ENCODE assay signal across 8 cellular contexts in the genomic region with DNA sequence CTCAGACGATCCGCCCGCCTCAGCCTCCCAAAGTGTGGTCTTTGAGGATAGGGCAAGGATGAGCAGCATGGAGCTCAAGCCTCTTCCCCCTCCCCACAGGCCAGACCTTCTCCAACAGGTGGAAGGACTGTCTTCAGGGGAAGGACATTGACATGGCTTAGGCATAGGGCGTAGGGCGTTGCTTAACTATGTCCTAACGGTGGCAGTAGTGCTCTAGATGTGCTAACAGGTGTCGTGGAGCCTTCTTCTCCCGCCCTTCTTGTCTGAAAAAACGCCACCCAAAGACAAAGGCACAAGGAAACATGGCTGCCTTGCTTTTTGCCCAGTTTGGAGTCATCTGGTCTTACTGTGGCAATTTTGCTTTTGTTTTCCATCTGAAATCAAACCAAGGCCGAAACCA.
DNase-seq lines count a peak whose midpoint lies in the region; ATAC-seq and TF ChIP-seq lines count a peak whose summit lies in the region.

No MANE protein-coding gene starts in this region.

- no CpG with 5 or more reads among the region's 10 CpGs for WGBS in neuronal stem cell (ENCODE audit: extremely low coverage in 2 of 2, insufficient read length in 2 of 2, insufficient replicate concordance in 1 of 2), 2 donors

- no peak overlapping the region for H3K27ac ChIP-seq in ascending aorta
- no peak overlapping the region for H3K27ac ChIP-seq in neuronal stem cell (replicated peaks; ENCODE audit: low read length)

- no peak overlapping the region for H2BK15ac ChIP-seq in neuronal stem cell (ENCODE audit: low read length)

- H3K4ac ChIP-seq in neuronal stem cell (ENCODE audit: low read length): no peak overlapping the region

- no peaks in the 10 kb centered on the region for H3K36me3 ChIP-seq in ascending aorta
- peaks cover 17 to 70% of the 10 kb centered on the region in 2 donors for H3K36me3 ChIP-seq in neuronal stem cell (replicated peaks in 1 of 2; ENCODE audit: control insufficient read depth in 2 of 2, insufficient read depth in 2 of 2, low read length in 2 of 2)

- H3K9me3 ChIP-seq in ascending aorta (no peaks in the 10 kb centered on the region), neuronal stem cell (replicated peaks in 1 of 2; ENCODE audit: control insufficient read depth in 2 of 2, insufficient read depth in 1 of 2, low read depth in 1 of 2, low read length in 2 of 2) (no peaks in the 10 kb centered on the region)

- no peak overlapping the region for H3K4me3 Mint-ChIP-seq in activated CD4-positive, alpha-beta T cell treated with anti-CD3 and anti-CD28 coated beads, Interleukin-2, amount 10 ng/mL, durations not matched to agents 7 days and 5 days

- no peak overlapping the region for H2BK120ac ChIP-seq in neuronal stem cell (ENCODE audit: low read depth, low read length)

- intact Hi-C loops in ascending aorta (cut with DNase I): loop anchor here (1.0 to 5.0 kb wide), 3 partner anchors 23 to 54 kb away; no protein-coding TSS in a partner anchor

- H2BK5ac ChIP-seq in neuronal stem cell (ENCODE audit: low read length): no peak overlapping the region

- no peak overlapping the region for H4K91ac ChIP-seq in neuronal stem cell (ENCODE audit: low read depth, low read length, poor library complexity)

- DNase-seq in ascending aorta (ENCODE audit: low spot score in 2 of 2) (peak; percentile 35 to 93), neuronal stem cell (ENCODE audit: low spot score) (no peak), NCI-H1105 treated with DMSO at 0.1 percent for 48 hours (lab: John Stamatoyannopoulos, UW) (no peak), NCI-H748 (lab: John Stamatoyannopoulos, UW; ENCODE audit: unreplicated experiment) (no peak)
- DNase-seq in activated CD4-positive, alpha-beta T cell treated with anti-CD3 and anti-CD28 coated beads, Interleukin-2, amount 10 ng/mL, durations not matched to agents 7 days and 5 days: no peak

- H3K4me1 ChIP-seq in ascending aorta: no peaks in the 10 kb centered on the region
- no peaks in the 10 kb centered on the region for H3K4me1 ChIP-seq in neuronal stem cell (ENCODE audit: control insufficient read depth in 2 of 2, insufficient read depth in 1 of 2, low read depth in 1 of 2, low read length in 2 of 2)

- peak overlapping the region; percentile 24 to 60 for H3K4me3 ChIP-seq in ascending aorta
- H3K4me3 ChIP-seq in neuronal stem cell (ENCODE audit: low read length in 2 of 2): peak overlapping the region in 1 of 2 donors; percentile 16

- peak overlapping the region; percentile 74 for H2AFZ ChIP-seq in neuronal stem cell (ENCODE audit: low read length)

- no peak overlapping the region for H3K18ac ChIP-seq in neuronal stem cell (ENCODE audit: low read length)

- CTCF ChIA-PET in activated CD4-positive, alpha-beta T cell treated with anti-CD3 and anti-CD28 coated beads, Interleukin-2, amount 10 ng/mL, durations not matched to agents 7 days and 5 days (lab: Charles Lee): interaction anchor here (0.6 to 2.8 kb wide), 25 partner anchors 14 to 1280 kb away, joined by 3 to 12 read pairs (median 4); no protein-coding TSS in a partner anchor

- ATAC-seq in GM18508 (IDR thresholded peaks at IDR 0.05; ENCODE audit: insufficient read depth, unreplicated experiment) (peak; percentile 42), HG03095 (IDR thresholded peaks at IDR 0.05; ENCODE audit: unreplicated experiment) (peak; percentile 74), HG03280 (IDR thresholded peaks at IDR 0.05; ENCODE audit: unreplicated experiment) (no peak)

- no peak overlapping the region for H2BK12ac ChIP-seq in neuronal stem cell (ENCODE audit: low read length)

- H4K8ac ChIP-seq in neuronal stem cell (ENCODE audit: low read depth, low read length): no peak overlapping the region

- TF ChIP-seq CTCF in ascending aorta (IDR thresholded peaks at IDR 0.05): peak; percentile 44 to 67 (median 60)

- H2AK5ac ChIP-seq in neuronal stem cell (ENCODE audit: low read depth, low read length): no peak overlapping the region

- H3K27ac Mint-ChIP-seq in activated CD4-positive, alpha-beta T cell treated with anti-CD3 and anti-CD28 coated beads, Interleukin-2, amount 10 ng/mL, durations not matched to agents 7 days and 5 days: no peak overlapping the region

- no peak overlapping the region for H3K9ac ChIP-seq in neuronal stem cell (ENCODE audit: low read depth, low read length, poor library complexity)

- no peak overlapping the region for H3K14ac ChIP-seq in neuronal stem cell (ENCODE audit: low read length)

- H3K23ac ChIP-seq in neuronal stem cell (ENCODE audit: low read depth, low read length, poor library complexity): no peak overlapping the region

- H3K27me3 ChIP-seq in ascending aorta (no peaks in the 10 kb centered on the region), neuronal stem cell (ENCODE audit: control insufficient read depth in 3 of 3, insufficient read depth in 3 of 3, low read depth in 1 of 3, low read length in 3 of 3) (no peaks in the 10 kb centered on the region)

- POLR2A ChIA-PET in activated CD4-positive, alpha-beta T cell treated with anti-CD3 and anti-CD28 coated beads, Interleukin-2, amount 10 ng/mL, durations not matched to agents 7 days and 5 days (lab: Charles Lee): no interaction called here

- H3K27me3 Mint-ChIP-seq in activated CD4-positive, alpha-beta T cell treated with anti-CD3 and anti-CD28 coated beads, Interleukin-2, amount 10 ng/mL, durations not matched to agents 7 days and 5 days: no peaks in the 10 kb centered on the region

- H3K9me3 Mint-ChIP-seq in activated CD4-positive, alpha-beta T cell treated with anti-CD3 and anti-CD28 coated beads, Interleukin-2, amount 10 ng/mL, durations not matched to agents 7 days and 5 days: no peaks in the 10 kb centered on the region

- H3K79me1 ChIP-seq in neuronal stem cell (ENCODE audit: low read depth, low read length): peaks cover 2% of the 10 kb centered on the region

- H3K4me2 ChIP-seq in neuronal stem cell (ENCODE audit: insufficient read depth, low read length, poor library complexity, severe bottlenecking): no peak overlapping the region

- no peaks in the 10 kb centered on the region for H3K4me1 Mint-ChIP-seq in activated CD4-positive, alpha-beta T cell treated with anti-CD3 and anti-CD28 coated beads, Interleukin-2, amount 10 ng/mL, durations not matched to agents 7 days and 5 days

- peaks cover 24% of the 10 kb centered on the region for H3K36me3 Mint-ChIP-seq in activated CD4-positive, alpha-beta T cell treated with anti-CD3 and anti-CD28 coated beads, Interleukin-2, amount 10 ng/mL, durations not matched to agents 7 days and 5 days (ENCODE audit: low read depth)

Comparison
In these comparisons a context has a peak if more than half of its experiments do, and no peak if none do; other contexts are left out.
1. DNase-seq: peak in ascending aorta (2 of 2); none in neuronal stem cell (single experiment), NCI-H1105 treated with DMSO at 0.1 percent for 48 hours (single experiment), activated CD4-positive, alpha-beta T cell treated with anti-CD3 and anti-CD28 coated beads, Interleukin-2, amount 10 ng/mL, durations not matched to agents 7 days and 5 days (single experiment) and NCI-H748 (single experiment).